ENCODE assay signal across 1 cellular context in the genomic region with DNA sequence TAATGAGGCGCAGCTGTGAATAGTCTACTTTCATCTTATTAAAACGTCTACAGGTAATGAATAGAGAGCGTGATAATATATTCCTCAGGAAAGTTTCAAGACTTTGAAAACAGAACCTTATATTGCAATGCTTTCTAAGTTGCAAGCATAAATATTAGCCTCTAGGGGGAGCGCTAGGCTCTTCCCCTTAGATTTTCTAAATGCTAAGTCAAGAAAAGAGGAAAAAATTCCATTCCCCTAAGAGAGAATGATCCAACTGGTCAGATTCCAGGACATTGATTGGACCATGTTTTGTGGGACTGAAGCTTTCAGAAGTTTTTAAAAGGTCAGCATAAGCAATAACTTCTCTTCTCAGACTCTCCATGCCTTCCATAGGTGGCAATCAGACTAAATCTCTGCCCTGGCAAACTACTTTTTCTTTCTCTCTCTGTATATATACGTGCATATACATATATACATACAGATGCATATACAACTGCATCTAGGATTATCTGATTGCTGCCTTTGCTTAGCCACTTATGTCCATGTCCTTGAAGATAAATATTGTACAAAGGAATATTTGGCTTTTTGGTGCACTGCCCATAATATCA.
TF ChIP-seq lines count a peak whose summit lies in the region.

No MANE protein-coding gene starts in this region.

TF ChIP-seq in GM12878, 131 proteins besides CTCF, POLR2A, EP300 and RAD21 (continued from another document):
- TF ChIP-seq, protein P1, sequence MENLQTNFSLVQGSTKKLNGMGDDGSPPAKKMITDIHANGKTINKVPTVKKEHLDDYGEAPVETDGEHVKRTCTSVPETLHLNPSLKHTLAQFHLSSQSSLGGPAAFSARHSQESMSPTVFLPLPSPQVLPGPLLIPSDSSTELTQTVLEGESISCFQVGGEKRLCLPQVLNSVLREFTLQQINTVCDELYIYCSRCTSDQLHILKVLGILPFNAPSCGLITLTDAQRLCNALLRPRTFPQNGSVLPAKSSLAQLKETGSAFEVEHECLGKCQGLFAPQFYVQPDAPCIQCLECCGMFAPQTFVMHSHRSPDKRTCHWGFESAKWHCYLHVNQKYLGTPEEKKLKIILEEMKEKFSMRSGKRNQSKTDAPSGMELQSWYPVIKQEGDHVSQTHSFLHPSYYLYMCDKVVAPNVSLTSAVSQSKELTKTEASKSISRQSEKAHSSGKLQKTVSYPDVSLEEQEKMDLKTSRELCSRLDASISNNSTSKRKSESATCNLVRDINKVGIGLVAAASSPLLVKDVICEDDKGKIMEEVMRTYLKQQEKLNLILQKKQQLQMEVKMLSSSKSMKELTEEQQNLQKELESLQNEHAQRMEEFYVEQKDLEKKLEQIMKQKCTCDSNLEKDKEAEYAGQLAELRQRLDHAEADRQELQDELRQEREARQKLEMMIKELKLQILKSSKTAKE (IDR thresholded peaks at IDR 0.05; ENCODE audit: low read depth, poor library complexity, severe bottlenecking) = peak; percentile 20
